In genomic region chr3:109131276-109131675, GRCh38 we compare ENCODE assay signal across 34 cellular contexts. TPM values are rescaled to one million over a fixed set of nuclear protein-coding genes. Genes with fewer than 3 reads are reported as not detected.
DNase-seq lines count a peak whose midpoint lies in the region; ATAC-seq, FAIRE-seq and TF ChIP-seq lines count a peak whose summit lies in the region.
"Had no signal": no experiment of that assay in that cellular context is flagged by ENCODE, and none has a peak within 500 bp of the region (broad histone marks: within the 10 kb centered on the region; RNA-seq: fewer than 3 reads in every experiment).

No MANE protein-coding gene starts in this region.

- H3K36me3 Mint-ChIP-seq in astrocyte (ENCODE audit: low read depth, unreplicated experiment), result no peaks in the 10 kb centered on the region
- H3K36me3 Mint-ChIP-seq: activated CD4-positive, alpha-beta memory T cell treated with anti-CD3 and anti-CD28 coated beads for 36 hours; memory B cell had no signal

- no peak overlapping the region for H3K27ac Mint-ChIP-seq in astrocyte (ENCODE audit: unreplicated experiment)
- H3K27ac Mint-ChIP-seq: activated CD4-positive, alpha-beta memory T cell treated with anti-CD3 and anti-CD28 coated beads for 36 hours; memory B cell; stimulated activated naive CD8-positive, alpha-beta T cell treated with anti-CD3 and anti-CD28 coated beads, Interleukin-15, Interleukin-2, amounts not matched to agents 100 ng/mL and 50 ng/mL, for 24 hours; T-helper 1 cell treated with Interleukin-12 subunit alpha and Interleukin-12 subunit beta and Interleukin-4 antibody, amounts not matched to agents 30 μg/mL and 1 μg/mL, for 36 hours had no signal

- peak; percentile 17 for DNase-seq in AG08396 (ENCODE audit: low spot score)
- DNase-seq in ELR (ENCODE audit: low read depth), result peak; percentile 8
- peak; percentile 30 for DNase-seq in astrocyte (ENCODE audit: low read depth)
- DNase-seq in right lobe of liver, result no peak
- DNase-seq in NCI-H748 (lab: John Stamatoyannopoulos, UW; ENCODE audit: unreplicated experiment), result no peak
- DNase-seq in Karpas-422, result no peak
- no peak for DNase-seq in activated CD4-positive, alpha-beta T cell treated with anti-CD3 and anti-CD28 coated beads for 1 hour
- DNase-seq: ACHN; activated CD4-positive, alpha-beta memory T cell treated with anti-CD3 and anti-CD28 coated beads for 36 hours; activated naive CD4-positive, alpha-beta T cell; central memory CD4-positive, alpha-beta T cell; dermis blood vessel endothelial cell; DMS79; esophagus squamous epithelium; gastrocnemius medialis; NCI-H1417; NCI-H2029 treated with DMSO at 0.1 percent for 48 hours; NCI-H446; PC-3; right cardiac atrium; spleen; stimulated activated CD4-positive, alpha-beta T cell treated with anti-CD3 and anti-CD28 coated beads, Interleukin-2, amount 100 ng/mL, for 24 hours had no signal

- H3K27me3 ChIP-seq in astrocyte (ENCODE audit: insufficient read depth, low read length) (no peaks in the 10 kb centered on the region), right lobe of liver (no peaks in the 10 kb centered on the region), Karpas-422 (ENCODE audit: low read length) (no peaks in the 10 kb centered on the region)
- H3K27me3 ChIP-seq: esophagus squamous epithelium, gastrocnemius medialis, spleen had no signal

- WGBS in right lobe of liver (ENCODE audit: insufficient coverage, low coverage, low lambda C conversion rate, missing lambda C conversion rate), result 31% methylated on average over 4 of the region's 4 CpGs

- intact Hi-C loops in right lobe of liver (cut with DNase I), result no loop called here

- H3K4me2 ChIP-seq in astrocyte (ENCODE audit: low read length) (no peak overlapping the region), Karpas-422 (ENCODE audit: low read depth, low read length, poor library complexity, severe bottlenecking) (no peak overlapping the region)

- H4K20me1 ChIP-seq in astrocyte (ENCODE audit: insufficient read depth, low read length), result no peaks in the 10 kb centered on the region
- H4K20me1 ChIP-seq in Karpas-422 (ENCODE audit: insufficient read depth, low read depth, low read length), result no peaks in the 10 kb centered on the region

- H2AFZ ChIP-seq in astrocyte (ENCODE audit: low read depth, low read length), result no peak overlapping the region
- no peak overlapping the region for H2AFZ ChIP-seq in Karpas-422 (ENCODE audit: low read length)
- H2AFZ ChIP-seq: parathyroid adenoma had no signal

- H3K9me2 ChIP-seq in Karpas-422 (replicated peaks; ENCODE audit: insufficient read depth, low read length), result no peaks in the 10 kb centered on the region

- H3K9me3 ChIP-seq in astrocyte (ENCODE audit: insufficient read depth, low read depth, low read length) (no peaks in the 10 kb centered on the region), right lobe of liver (no peaks in the 10 kb centered on the region), Karpas-422 (ENCODE audit: low read length) (no peaks in the 10 kb centered on the region)
- H3K9me3 ChIP-seq: esophagus squamous epithelium, gastrocnemius medialis, spleen, thoracic aorta had no signal

- ATAC-seq in right lobe of liver, result peak; percentile 49 to 63 (median 56)
- ATAC-seq: activated CD4-positive, CD25-positive, alpha-beta regulatory T cell treated with anti-CD3 and anti-CD28 coated beads, Interleukin-2, amount 50 U/mL, for 24 hours; gastrocnemius medialis; HCT116; PC-3; right cardiac atrium had no signal

- peaks cover 9% of the 10 kb centered on the region for H3K4me1 ChIP-seq in astrocyte (ENCODE audit: insufficient read depth, low read length)
- H3K4me1 ChIP-seq in right lobe of liver, result peaks cover 0 to 37% (median 18%) of the 10 kb centered on the region in 4 donors
- H3K4me1 ChIP-seq in Karpas-422 (ENCODE audit: low read length), result no peaks in the 10 kb centered on the region
- H3K4me1 ChIP-seq: esophagus squamous epithelium, gastrocnemius medialis, parathyroid adenoma, spleen had no signal

- no peak overlapping the region for H3K27ac ChIP-seq in astrocyte (ENCODE audit: low read depth, low read length)
- peak overlapping the region in 1 of 3 donors; percentile 92 for H3K27ac ChIP-seq in right lobe of liver
- no peak overlapping the region for H3K27ac ChIP-seq in Karpas-422 (ENCODE audit: low read length)
- H3K27ac ChIP-seq: esophagus squamous epithelium, gastrocnemius medialis, HL-60, parathyroid adenoma, SK-N-MC, spleen, thoracic aorta had no signal

- no peak for FAIRE-seq in astrocyte (lab: Jason Lieb, UNC)
- FAIRE-seq: endometrium, TTC549 had no signal

- H3K4me3 ChIP-seq in astrocyte (ENCODE audit: insufficient read depth, low read depth, low read length), result no peak overlapping the region
- H3K4me3 ChIP-seq in right lobe of liver, result no peak overlapping the region
- no peak overlapping the region for H3K4me3 ChIP-seq in Karpas-422 (ENCODE audit: low read length)
- H3K4me3 ChIP-seq: esophagus squamous epithelium, gastrocnemius medialis, SK-N-MC, spleen, thoracic aorta had no signal

- no peaks in the 10 kb centered on the region for H3K79me2 ChIP-seq in astrocyte (ENCODE audit: insufficient read depth, low read length)
- no peaks in the 10 kb centered on the region for H3K79me2 ChIP-seq in Karpas-422 (ENCODE audit: low read length)
- H3K79me2 ChIP-seq: parathyroid adenoma had no signal

- H3K36me3 ChIP-seq in astrocyte (ENCODE audit: insufficient read depth, low read length), result no peaks in the 10 kb centered on the region
- H3K36me3 ChIP-seq in right lobe of liver, result no peaks in the 10 kb centered on the region
- H3K36me3 ChIP-seq in Karpas-422 (ENCODE audit: insufficient read depth, low read length), result no peaks in the 10 kb centered on the region
- H3K36me3 ChIP-seq: esophagus squamous epithelium, gastrocnemius medialis, spleen, thoracic aorta had no signal

- no peaks in the 10 kb centered on the region for H3K9me3 Mint-ChIP-seq in astrocyte (ENCODE audit: unreplicated experiment)
- H3K9me3 Mint-ChIP-seq: activated CD4-positive, alpha-beta memory T cell treated with anti-CD3 and anti-CD28 coated beads for 36 hours; stimulated activated naive CD8-positive, alpha-beta T cell treated with anti-CD3 and anti-CD28 coated beads, Interleukin-15, Interleukin-2, amounts not matched to agents 100 ng/mL and 50 ng/mL, for 24 hours; T-helper 1 cell treated with Interleukin-12 subunit alpha and Interleukin-12 subunit beta and Interleukin-4 antibody, amounts not matched to agents 30 μg/mL and 1 μg/mL, for 36 hours had no signal

- peaks cover 3% of the 10 kb centered on the region for H3K27me3 Mint-ChIP-seq in astrocyte (ENCODE audit: low read depth, unreplicated experiment)
- H3K27me3 Mint-ChIP-seq: stimulated activated naive CD8-positive, alpha-beta T cell treated with anti-CD3 and anti-CD28 coated beads, Interleukin-15, Interleukin-2, amounts not matched to agents 100 ng/mL and 50 ng/mL, for 24 hours had no signal

- no peak for TF ChIP-seq POLR2A in right lobe of liver (IDR thresholded peaks at IDR 0.05)

- TF ChIP-seq CTCF in astrocyte (IDR thresholded peaks at IDR 0.05; ENCODE audit: insufficient read depth, low read depth, low read length), result no peak
- no peak for TF ChIP-seq CTCF in right lobe of liver (IDR thresholded peaks at IDR 0.05)

- no peak overlapping the region for H3K9ac ChIP-seq in astrocyte (ENCODE audit: low read length)
- no peak overlapping the region for H3K9ac ChIP-seq in Karpas-422 (ENCODE audit: low read length)
- H3K9ac ChIP-seq: parathyroid adenoma had no signal

- H3K4me1 Mint-ChIP-seq in astrocyte (ENCODE audit: low read depth, unreplicated experiment), result peaks cover 3% of the 10 kb centered on the region
- H3K4me1 Mint-ChIP-seq: memory B cell had no signal

- H3K4me3 Mint-ChIP-seq in astrocyte (ENCODE audit: unreplicated experiment), result no peak overlapping the region
- H3K4me3 Mint-ChIP-seq: activated CD4-positive, alpha-beta memory T cell treated with anti-CD3 and anti-CD28 coated beads for 36 hours; memory B cell; stimulated activated naive CD8-positive, alpha-beta T cell treated with anti-CD3 and anti-CD28 coated beads, Interleukin-15, Interleukin-2, amounts not matched to agents 100 ng/mL and 50 ng/mL, for 24 hours; T-helper 1 cell treated with Interleukin-12 subunit alpha and Interleukin-12 subunit beta and Interleukin-4 antibody, amounts not matched to agents 30 μg/mL and 1 μg/mL, for 36 hours had no signal

RNA-seq across cellular contexts. Expression of gene C3orf85, which starts 5.2 kb away (rescaled TPM):
- total RNA-seq in astrocyte (not detected in 2 replicates), right lobe of liver (10 to 100 TPM in 3 of 6 experiments, 1 to 10 TPM in 3; 3.3 to 12.6 (median 9.5) TPM)
- not detected in 2 replicates for total RNA-seq in Karpas-422 (2014; rRNA removed; shearing (Covaris generic); ENCODE audit: low replicate concordance)
- total RNA-seq: activated CD4-positive, alpha-beta memory T cell treated with anti-CD3 and anti-CD28 coated beads for 36 hours; dermis blood vessel endothelial cell; esophagus squamous epithelium; gastrocnemius medialis; PC-3; right cardiac atrium; spleen; thoracic aorta; urinary bladder had no signal

RNA-seq across cellular contexts. Expression of gene MORC1, which starts 13.3 kb away (rescaled TPM):
- total RNA-seq in astrocyte (not detected in 2 replicates), right lobe of liver (under 1 TPM in 4 of 6 experiments, not detected in 2; 0.07 to 0.16 (median 0.14) TPM)
- not detected in 2 replicates for total RNA-seq in Karpas-422 (2014; rRNA removed; shearing (Covaris generic); ENCODE audit: low replicate concordance)
- total RNA-seq: activated CD4-positive, alpha-beta memory T cell treated with anti-CD3 and anti-CD28 coated beads for 36 hours; dermis blood vessel endothelial cell; esophagus squamous epithelium; gastrocnemius medialis; PC-3; right cardiac atrium; thoracic aorta had no signal

Comparison
In these comparisons a context has a peak if more than half of its experiments do, and no peak if none do; other contexts are left out.
1. DNase-seq: peak in AG08396 (single experiment), ELR (single experiment) and astrocyte (single experiment); none in right lobe of liver (0 of 3), NCI-H748 (single experiment), Karpas-422 (single experiment) and activated CD4-positive, alpha-beta T cell treated with anti-CD3 and anti-CD28 coated beads for 1 hour (single experiment).